Comparison of ENCODE assay signal across 11 cellular contexts in genomic region chr17:12973496-12974318, GRCh38. TPM values are rescaled to one million over a fixed set of nuclear protein-coding genes. Genes with fewer than 3 reads are reported as not detected.
DNase-seq lines count a peak whose midpoint lies in the region; ATAC-seq and TF ChIP-seq lines count a peak whose summit lies in the region.
"Had no signal": no experiment of that assay in that cellular context is flagged by ENCODE, and none has a peak within 500 bp of the region (broad histone marks: within the 10 kb centered on the region; RNA-seq: fewer than 3 reads in every experiment).

No MANE protein-coding gene starts in this region.

- no peaks in the 10 kb centered on the region for H3K27me3 ChIP-seq in aorta (ENCODE audit: control insufficient read depth in 1 of 2, insufficient read depth in 2 of 2, low read length in 1 of 2)

- peaks cover 47% of the 10 kb centered on the region for H3K27me3 Mint-ChIP-seq in activated T-cell treated with anti-CD3 and anti-CD28 coated beads, Interleukin-2, amount 50 U/mL, for 4 hours (ENCODE audit: low read depth)
- peaks cover 23% of the 10 kb centered on the region for H3K27me3 Mint-ChIP-seq in activated T-cell treated with anti-CD3 and anti-CD28 coated beads, Interleukin-2, amount 50 U/mL, for 72 hours (ENCODE audit: low read depth)
- peaks cover 33% of the 10 kb centered on the region for H3K27me3 Mint-ChIP-seq in nephron (ENCODE audit: low read depth)

- no peaks in the 10 kb centered on the region for H3K9me3 ChIP-seq in aorta (ENCODE audit: control insufficient read depth, low read length)

- WGBS in aorta, 2 donors, result 2 to 3% methylated on average over 27 to 43 of the region's 43 CpGs

- no peak for DNase-seq in activated T-cell treated with anti-CD3 and anti-CD28 coated beads, Interleukin-2, amount 50 U/mL, for 4 hours
- no peak for DNase-seq in activated T-cell treated with anti-CD3 and anti-CD28 coated beads, Interleukin-2, amount 50 U/mL, for 72 hours
- DNase-seq in foreskin fibroblast (peak in 1 of 2 donors; percentile 14), aorta (peak in 1 of 2 donors; percentile 78), NCI-H345 (lab: John Stamatoyannopoulos, UW) (no peak)
- DNase-seq: activated CD4-positive, CD25-positive, alpha-beta regulatory T cell; NCI-H2171 treated with DMSO at 0.1 percent for 48 hours had no signal

- no peaks in the 10 kb centered on the region for H3K36me3 Mint-ChIP-seq in activated T-cell treated with anti-CD3 and anti-CD28 coated beads, Interleukin-2, amount 50 U/mL, for 4 hours (ENCODE audit: insufficient read depth)
- H3K36me3 Mint-ChIP-seq in activated T-cell treated with anti-CD3 and anti-CD28 coated beads, Interleukin-2, amount 50 U/mL, for 72 hours (ENCODE audit: insufficient read depth in 2 of 2), result no peaks in the 10 kb centered on the region
- no peaks in the 10 kb centered on the region for H3K36me3 Mint-ChIP-seq in nephron (ENCODE audit: low read depth)

- no peak overlapping the region for H3K4me3 Mint-ChIP-seq in activated T-cell treated with anti-CD3 and anti-CD28 coated beads, Interleukin-2, amount 50 U/mL, for 4 hours
- H3K4me3 Mint-ChIP-seq in activated T-cell treated with anti-CD3 and anti-CD28 coated beads, Interleukin-2, amount 50 U/mL, for 72 hours, result no peak overlapping the region
- H3K4me3 Mint-ChIP-seq in nephron, result peak overlapping the region; percentile 76 to 81 (median 77)

- intact Hi-C loops in aorta (cut with DNase I), result no loop called here

- H3K4me1 ChIP-seq in aorta (ENCODE audit: control insufficient read depth in 1 of 2, insufficient read depth in 2 of 2, low read length in 2 of 2), result no peaks in the 10 kb centered on the region
- H3K4me1 ChIP-seq: parathyroid adenoma had no signal

- no peak overlapping the region for H3K27ac Mint-ChIP-seq in activated T-cell treated with anti-CD3 and anti-CD28 coated beads, Interleukin-2, amount 50 U/mL, for 72 hours
- H3K27ac Mint-ChIP-seq in nephron, result peak overlapping the region in 1 of 3 experiments; percentile 60

- H3K36me3 ChIP-seq in aorta (ENCODE audit: control insufficient read depth in 1 of 2, insufficient read depth in 2 of 2, low read length in 1 of 2), result no peaks in the 10 kb centered on the region

- no peaks in the 10 kb centered on the region for H3K9me3 Mint-ChIP-seq in activated T-cell treated with anti-CD3 and anti-CD28 coated beads, Interleukin-2, amount 50 U/mL, for 4 hours
- no peaks in the 10 kb centered on the region for H3K9me3 Mint-ChIP-seq in activated T-cell treated with anti-CD3 and anti-CD28 coated beads, Interleukin-2, amount 50 U/mL, for 72 hours
- peaks cover 3% of the 10 kb centered on the region for H3K9me3 Mint-ChIP-seq in nephron

- H3K4me3 ChIP-seq in foreskin fibroblast (ENCODE audit: low read depth in 1 of 2, low read length in 2 of 2) (peak overlapping the region; percentile 20 to 27), aorta (ENCODE audit: low read length in 2 of 2) (peak overlapping the region in 1 of 2 donors; percentile 38)

- peak; percentile 25 to 46 for ATAC-seq in activated T-cell treated with anti-CD3 and anti-CD28 coated beads, Interleukin-2, amount 50 U/mL, for 4 hours
- no peak for ATAC-seq in activated T-cell treated with anti-CD3 and anti-CD28 coated beads, Interleukin-2, amount 50 U/mL, for 72 hours (replicated peaks in 1 of 2)
- ATAC-seq in aorta (ENCODE audit: low FRiP score) (peak; percentile 61), HG03432 (IDR thresholded peaks at IDR 0.05; ENCODE audit: unreplicated experiment) (no peak), GM18867 (IDR thresholded peaks at IDR 0.05; ENCODE audit: unreplicated experiment) (no peak)

- no peak overlapping the region for H3K27ac ChIP-seq in aorta (ENCODE audit: low read depth in 1 of 2, low read length in 2 of 2)
- H3K27ac ChIP-seq: parathyroid adenoma had no signal

- H3K4me1 Mint-ChIP-seq in activated T-cell treated with anti-CD3 and anti-CD28 coated beads, Interleukin-2, amount 50 U/mL, for 4 hours (ENCODE audit: low read depth), result peaks cover 3% of the 10 kb centered on the region
- H3K4me1 Mint-ChIP-seq in activated T-cell treated with anti-CD3 and anti-CD28 coated beads, Interleukin-2, amount 50 U/mL, for 72 hours (ENCODE audit: low read depth), result no peaks in the 10 kb centered on the region
- peaks cover 10% of the 10 kb centered on the region for H3K4me1 Mint-ChIP-seq in nephron

- TF ChIP-seq CTCF in foreskin fibroblast (IDR thresholded peaks at IDR 0.05; ENCODE audit: low read depth, low read length), result no peak
- TF ChIP-seq CTCF in nephron (IDR thresholded peaks at IDR 0.05; ENCODE audit: unreplicated experiment in 3 of 3), result no peak

RNA-seq across cellular contexts. Expression of gene ELAC2, which starts 44.1 kb away (rescaled TPM):
- 100 to 1,000 TPM; 116 to 125 (median 118) TPM for total RNA-seq in activated T-cell treated with anti-CD3 and anti-CD28 coated beads, Interleukin-2, amount 50 U/mL, for 4 hours
- total RNA-seq in activated T-cell treated with anti-CD3 and anti-CD28 coated beads, Interleukin-2, amount 50 U/mL, for 72 hours, result 10 to 100 TPM; 60.7 to 67.7 TPM
- 10 to 100 TPM; 29.2 to 47.5 TPM for total RNA-seq in aorta
- 10 to 100 TPM; 10.8 to 53.8 TPM for polyA plus RNA-seq in aorta

Comparison
In these comparisons a context has a peak if more than half of its experiments do, and no peak if none do; other contexts are left out.
1. ATAC-seq: peak in activated T-cell treated with anti-CD3 and anti-CD28 coated beads, Interleukin-2, amount 50 U/mL, for 4 hours (2 of 2) and aorta (single experiment); none in activated T-cell treated with anti-CD3 and anti-CD28 coated beads, Interleukin-2, amount 50 U/mL, for 72 hours (0 of 2), HG03432 (single experiment) and GM18867 (single experiment).
2. H3K4me3 Mint-ChIP-seq: peak in nephron (3 of 3); none in activated T-cell treated with anti-CD3 and anti-CD28 coated beads, Interleukin-2, amount 50 U/mL, for 4 hours (single experiment) and activated T-cell treated with anti-CD3 and anti-CD28 coated beads, Interleukin-2, amount 50 U/mL, for 72 hours (0 of 2).